In the genomic region with DNA sequence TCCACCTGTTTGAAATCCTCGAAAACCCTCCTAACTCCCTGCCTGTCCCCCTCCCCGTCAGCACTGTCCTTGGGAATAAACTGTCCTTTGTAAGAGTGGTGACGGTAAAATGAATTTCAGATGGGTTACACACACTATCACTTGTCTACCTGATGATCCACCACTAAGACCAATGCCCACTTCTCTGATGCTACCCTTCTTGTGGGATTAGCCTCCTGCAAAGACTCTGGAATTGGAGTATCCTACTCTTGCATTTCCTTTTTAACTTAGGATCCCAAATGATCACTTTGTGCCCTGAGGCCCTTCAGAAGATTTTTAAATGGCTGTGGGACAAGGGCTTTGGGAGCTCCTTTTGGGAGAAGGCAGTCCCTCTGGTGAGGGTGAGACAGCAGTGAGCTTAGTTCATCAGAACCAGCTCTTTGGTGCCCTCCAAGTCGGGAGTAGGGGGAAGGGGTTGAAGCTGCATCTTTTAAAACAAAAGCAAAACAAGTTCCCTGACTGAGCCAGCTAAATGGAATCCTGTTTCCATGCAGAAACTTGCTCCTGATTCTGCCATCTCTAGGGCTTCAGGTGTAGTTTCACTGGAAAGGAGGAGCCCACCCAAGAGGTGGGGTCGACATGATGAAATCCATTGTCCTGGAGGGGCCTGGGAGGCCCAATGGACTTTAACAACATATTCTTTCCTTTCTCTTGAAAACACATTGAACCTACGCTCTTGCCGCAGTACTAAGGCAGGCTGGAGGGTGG, we compare ENCODE assay signal across 14 cellular contexts.
A peak's percentile ranks its signal among the peaks of the same experiment; 100 is the strongest.
DNase-seq lines count a peak whose midpoint lies in the region; ATAC-seq and TF ChIP-seq lines count a peak whose summit lies in the region.
"Had no signal": no experiment of that assay in that cellular context is flagged by ENCODE, and none has a peak within 500 bp of the region (broad histone marks: within the 10 kb centered on the region; RNA-seq: fewer than 3 reads in every experiment).

No MANE protein-coding gene starts in this region.

- H3K4me3 ChIP-seq in CD8-positive, alpha-beta T cell (ENCODE audit: low read depth, low read length) = no peak overlapping the region
- H3K4me3 ChIP-seq in Panc1 (ENCODE audit: low read depth in 2 of 2, low read length in 2 of 2) = no peak overlapping the region
- no peak overlapping the region for H3K4me3 ChIP-seq in dorsolateral prefrontal cortex
- H3K4me3 ChIP-seq: esophagus squamous epithelium had no signal

- H3K36me3 ChIP-seq in CD8-positive, alpha-beta T cell (ENCODE audit: insufficient read depth, low read length) = peaks cover 21% of the 10 kb centered on the region
- no peaks in the 10 kb centered on the region; the same call in none of the 2 replicates for H3K36me3 ChIP-seq in Panc1 (ENCODE audit: control insufficient read depth, insufficient read depth, low read length)

- CTCF ChIA-PET in CD8-positive, alpha-beta T cell (lab: Charles Lee) = interaction anchor here (0.8 to 1.0 kb wide), 3 partner anchors 17 to 170 kb away, joined by 3 read pairs; no protein-coding TSS in a partner anchor
- CTCF ChIA-PET in Panc1 (lab: Charles Lee) = interaction anchor here (0.6 kb wide), 1 partner anchor 10 kb away, joined by 3 read pairs; no protein-coding TSS in a partner anchor

- intact Hi-C loops in CD8-positive, alpha-beta T cell (cut with DNase I, micrococcal nuclease) = loop anchor here (5.0 to 10.0 kb wide), 3 partner anchors 43 to 210 kb away; no protein-coding TSS in a partner anchor
- intact Hi-C loops in Panc1 (cut with micrococcal nuclease; ENCODE audit: unreplicated experiment) = no loop called here
- intact Hi-C loops in dorsolateral prefrontal cortex (cut with DNase I) = loop anchor here in 1 of 2 donors (5.0 kb wide), 2 partner anchors 73 to 237 kb away; a partner anchor contains a TSS
- intact Hi-C loops in posterior vena cava (cut with DNase I) = no loop called here

- H3K4me1 ChIP-seq in CD8-positive, alpha-beta T cell (ENCODE audit: insufficient read depth, low read length) = peaks cover 23% of the 10 kb centered on the region
- peaks cover 27% of the 10 kb centered on the region for H3K4me1 ChIP-seq in Panc1 (ENCODE audit: control insufficient read depth, insufficient read depth, low read length)

- H3K4me1 Mint-ChIP-seq in CD8-positive, alpha-beta T cell (ENCODE audit: low read depth) = peaks cover 32% of the 10 kb centered on the region

- H3K9me3 ChIP-seq in CD8-positive, alpha-beta T cell (ENCODE audit: low read length) = no peaks in the 10 kb centered on the region
- no peaks in the 10 kb centered on the region for H3K9me3 ChIP-seq in Panc1 (ENCODE audit: control insufficient read depth, insufficient read depth, low read depth, low read length)
- H3K9me3 ChIP-seq: esophagus squamous epithelium had no signal

- DNase-seq in CD8-positive, alpha-beta T cell = no peak
- DNase-seq in Panc1 (ENCODE audit: low read depth, low spot score) = no peak
- peak in 1 of 10 donors; percentile 7 for DNase-seq in dorsolateral prefrontal cortex
- DNase-seq in posterior vena cava (ENCODE audit: low spot score) = peak; percentile 12
- DNase-seq in NCI-H2081 treated with DMSO at 0.1 percent for 48 hours (lab: John Stamatoyannopoulos, UW) = no peak
- no peak for DNase-seq in NOMO-1 treated with dmso at 0.1 percent for 144 hours (lab: John Stamatoyannopoulos, UW; ENCODE audit: unreplicated experiment)
- no peak for DNase-seq in medulla oblongata (ENCODE audit: extremely low spot score)
- DNase-seq: esophagus squamous epithelium; GF-D8; midbrain; NCI-H1694 treated with DMSO at 0.1 percent for 48 hours; stimulated activated CD4-positive, alpha-beta T cell treated with anti-CD3 and anti-CD28 coated beads, Interleukin-4, amount 100 ng/mL, for 4 hours had no signal

- peak overlapping the region; percentile 88 for H3K27ac Mint-ChIP-seq in CD8-positive, alpha-beta T cell

- H3K27ac ChIP-seq in CD8-positive, alpha-beta T cell (ENCODE audit: low read depth, low read length) = no peak overlapping the region
- no peak overlapping the region for H3K27ac ChIP-seq in Panc1 (ENCODE audit: low read length)
- H3K27ac ChIP-seq in dorsolateral prefrontal cortex = peak overlapping the region in 44 of 59 donors; percentile 9 to 98 (median 80)
- H3K27ac ChIP-seq: esophagus squamous epithelium had no signal

- no peak for TF ChIP-seq CTCF in CD8-positive, alpha-beta T cell (IDR thresholded peaks at IDR 0.05)
- no peak for TF ChIP-seq CTCF in Panc1 (IDR thresholded peaks at IDR 0.05)
- TF ChIP-seq CTCF in dorsolateral prefrontal cortex (IDR thresholded peaks at IDR 0.05 in 54 of 56, conservative IDR thresholded peaks at IDR 0.05 in 2 of 56; ENCODE audit: low read depth in 1 of 56, partially characterized antibody in 56 of 56) = no peak

- no peaks in the 10 kb centered on the region for H3K9me3 Mint-ChIP-seq in CD8-positive, alpha-beta T cell
- H3K9me3 Mint-ChIP-seq: activated T-helper 1 cell treated with anti-CD3 and anti-CD28 coated beads, Interleukin-12 subunit alpha, Interleukin-12 subunit beta, Interleukin-2, Interleukin-4 antibody, amounts not matched to agents 30 ng/mL and 10 ng/mL and 1 ng/mL, durations not matched to agents 14 hours and 24 hours and 36 hours had no signal

- peaks cover 76% of the 10 kb centered on the region for H3K36me3 Mint-ChIP-seq in CD8-positive, alpha-beta T cell

- no peak for ATAC-seq in CD8-positive, alpha-beta T cell
- ATAC-seq in Panc1 (no peak), GM19455 (IDR thresholded peaks at IDR 0.05; ENCODE audit: unreplicated experiment) (no peak)

- no peak overlapping the region for H3K4me3 Mint-ChIP-seq in CD8-positive, alpha-beta T cell
- H3K4me3 Mint-ChIP-seq: activated T-helper 1 cell treated with anti-CD3 and anti-CD28 coated beads, Interleukin-12 subunit alpha, Interleukin-12 subunit beta, Interleukin-2, Interleukin-4 antibody, amounts not matched to agents 30 ng/mL and 10 ng/mL and 1 ng/mL, durations not matched to agents 14 hours and 24 hours and 36 hours had no signal

- no peaks in the 10 kb centered on the region for H3K27me3 Mint-ChIP-seq in CD8-positive, alpha-beta T cell (ENCODE audit: low read depth)

- TSS peak; percentile 61 for BruUV-seq in Panc1 (replicated peaks; lab: Mats Ljungman, UMichigan)

- POLR2A ChIA-PET in CD8-positive, alpha-beta T cell (lab: Charles Lee) = interaction anchor here (1.2 kb wide), 1 partner anchor 17 kb away, joined by 3 read pairs; no protein-coding TSS in a partner anchor
- POLR2A ChIA-PET in Panc1 (lab: Charles Lee) = interaction anchor here (0.8 kb wide), 1 partner anchor 56 kb away, joined by 4 read pairs; no protein-coding TSS in a partner anchor

- no peaks in the 10 kb centered on the region for H3K27me3 ChIP-seq in CD8-positive, alpha-beta T cell (ENCODE audit: insufficient read depth, low read length)
- H3K27me3 ChIP-seq in Panc1 (ENCODE audit: control insufficient read depth, insufficient read depth, low read length) = no peaks in the 10 kb centered on the region
- no peaks in the 10 kb centered on the region for H3K27me3 ChIP-seq in dorsolateral prefrontal cortex
- H3K27me3 ChIP-seq: esophagus squamous epithelium had no signal

- in situ Hi-C loops in Panc1 (cut with HindIII; ENCODE audit: low pct_unique_long_range_greater_than_20kb, low sequenced_read_pairs) = no loop called here

Comparison
In these comparisons a context has a peak if more than half of its experiments do, and no peak if none do; other contexts are left out.
1. H3K27ac ChIP-seq: peak in dorsolateral prefrontal cortex (44 of 59); none in CD8-positive, alpha-beta T cell (single experiment) and Panc1 (single experiment).
2. intact Hi-C loops: an anchor here in CD8-positive, alpha-beta T cell (5.0 to 10.0 kb wide); none called in Panc1 and posterior vena cava.